Comparison of ENCODE assay signal across 12 cellular contexts in genomic region chr16:88063201-88063773, GRCh38.
DNase-seq lines count a peak whose midpoint lies in the region; ATAC-seq, FAIRE-seq and TF ChIP-seq lines count a peak whose summit lies in the region.
"Had no signal": no experiment of that assay in that cellular context is flagged by ENCODE, and none has a peak within 500 bp of the region (broad histone marks: within the 10 kb centered on the region; RNA-seq: fewer than 3 reads in every experiment).

No MANE protein-coding gene starts in this region.

- H3K36me3 ChIP-seq in Caco-2 (ENCODE audit: control insufficient read depth, insufficient read depth, low read length), result peaks cover 2% of the 10 kb centered on the region; the same call in 1 of the 2 replicates

- no TSS peak for BruUV-seq in Caco-2 (replicated peaks; lab: Mats Ljungman, UMichigan)

- no peaks in the 10 kb centered on the region for H3K27me3 Mint-ChIP-seq in Caco-2 (ENCODE audit: insufficient read depth, unreplicated experiment)

- H3K27me3 ChIP-seq in Caco-2 (replicated peaks; ENCODE audit: control insufficient read depth, insufficient read depth, low read length), result no peaks in the 10 kb centered on the region

- H3K9me3 Mint-ChIP-seq in Caco-2 (ENCODE audit: unreplicated experiment), result no peaks in the 10 kb centered on the region

- no peak for TF ChIP-seq CTCF in Caco-2 (IDR thresholded peaks at IDR 0.05; ENCODE audit: insufficient read depth in 1 of 2, low read depth in 1 of 2, low read length in 1 of 2, severe bottlenecking in 1 of 2, unreplicated experiment in 1 of 2)

- H3K9me3 ChIP-seq in Caco-2, result no peaks in the 10 kb centered on the region

- no peaks in the 10 kb centered on the region for H3K4me1 Mint-ChIP-seq in Caco-2 (ENCODE audit: low read depth, unreplicated experiment)

- H3K4me1 ChIP-seq in Caco-2, result no peaks in the 10 kb centered on the region

- H3K4me3 ChIP-seq in skeletal muscle cell (ENCODE audit: low read depth, low read length) (no peak overlapping the region), Caco-2 (ENCODE audit: low read depth, low read length) (no peak overlapping the region)

- no peak overlapping the region for H3K4me3 Mint-ChIP-seq in Caco-2 (ENCODE audit: unreplicated experiment)

- H3K36me3 Mint-ChIP-seq in Caco-2 (ENCODE audit: insufficient read depth, unreplicated experiment), result peaks cover 6% of the 10 kb centered on the region

- H3K27ac Mint-ChIP-seq in Caco-2 (ENCODE audit: unreplicated experiment), result no peak overlapping the region

- FAIRE-seq in GM12891 (lab: Jason Lieb, UNC), result no peak
- FAIRE-seq: endothelial cell of umbilical vein had no signal

- DNase-seq in EL (peak; percentile 87), astrocyte of the hippocampus (ENCODE audit: low read depth, low spot score) (peak; percentile 82), left ventricle myocardium superior (peak; percentile 66), skeletal muscle cell (ENCODE audit: low read depth) (peak; percentile 40), Caco-2 (no peak), GM12891 (ENCODE audit: insufficient read length, low spot score) (no peak), activated gamma-delta T cell (lab: John Stamatoyannopoulos, UW) (no peak)
- DNase-seq: activated T-cell treated with anti-CD3 and anti-CD28 coated beads, Interleukin-2, amount 50 U/mL, for 1 hour; DMS79; NCI-H1105 had no signal

- POLR2A ChIA-PET in Caco-2 (lab: Charles Lee), result no interaction called here

- ATAC-seq in left ventricle myocardium superior (peak; percentile 78), GM18517 (IDR thresholded peaks at IDR 0.05; ENCODE audit: unreplicated experiment) (no peak)

- intact Hi-C loops in left ventricle myocardium superior (cut with micrococcal nuclease) (no loop called here), Caco-2 (cut with micrococcal nuclease; ENCODE audit: unreplicated experiment) (no loop called here)

- TF ChIP-seq POLR2A in GM12891 (IDR thresholded peaks at IDR 0.05; ENCODE audit: low read depth, low read length), result no peak

- CTCF ChIA-PET in Caco-2 (lab: Charles Lee), result no interaction called here

TF ChIP-seq in GM12891, 5 proteins besides CTCF, POLR2A, EP300 and RAD21:
- TF ChIP-seq POLR2AphosphoS5 (IDR thresholded peaks at IDR 0.05; ENCODE audit: low read depth, low read length) (no peak), PAX5 (IDR thresholded peaks at IDR 0.05; ENCODE audit: insufficient read depth, low read length, severe bottlenecking) (no peak), SPI1 (IDR thresholded peaks at IDR 0.05; ENCODE audit: low read depth, low read length) (no peak), TAF1 (IDR thresholded peaks at IDR 0.05; ENCODE audit: low read depth, low read length) (no peak), POU2F2 (IDR thresholded peaks at IDR 0.05; ENCODE audit: low read depth, low read length) (no peak)

Comparison
In these comparisons a context has a peak if more than half of its experiments do, and no peak if none do; other contexts are left out.
1. DNase-seq: peak in EL (single experiment), astrocyte of the hippocampus (single experiment), left ventricle myocardium superior (single experiment) and skeletal muscle cell (single experiment); none in Caco-2 (0 of 2), GM12891 (single experiment) and activated gamma-delta T cell (single experiment).